ENCODE assay signal across 8 cellular contexts in genomic region chr13:110713981-110714797, GRCh38. TPM values are rescaled to one million over a fixed set of nuclear protein-coding genes. Genes with fewer than 3 reads are reported as not detected.
DNase-seq lines count a peak whose midpoint lies in the region; ATAC-seq, FAIRE-seq and TF ChIP-seq lines count a peak whose summit lies in the region.

No MANE protein-coding gene starts in this region.

- H3K4me3 ChIP-seq in GM06990 (replicated peaks; ENCODE audit: low read depth, low read length) (peak overlapping the region; percentile 82), H1 (ENCODE audit: extremely low read depth in 1 of 4, insufficient read depth in 2 of 4, low read depth in 3 of 4, low read length in 4 of 4) (peak overlapping the region; percentile 73 to 98 (median 82)), mucosa of descending colon (peak overlapping the region; percentile 58)

- DNase-seq in GM06990 (ENCODE audit: extremely low read depth, insufficient read length), result peak; percentile 80
- peak; percentile 11 for DNase-seq in NCI-H146 treated with DMSO at 0.1 percent for 48 hours (lab: John Stamatoyannopoulos, UW; ENCODE audit: unreplicated experiment)
- DNase-seq in activated CD8-positive, alpha-beta memory T cell treated with anti-CD3 and anti-CD28 coated beads for 48 hours (ENCODE audit: low read depth in 2 of 3, low spot score in 2 of 3), result peak in 2 of 3 experiments; percentile 38 to 40
- peak in 1 of 2 experiments; percentile 56 for DNase-seq in H1 (ENCODE audit: low read depth in 1 of 2, low spot score in 2 of 2)
- peak; percentile 73 to 85 (median 74) for DNase-seq in mucosa of descending colon
- DNase-seq in stimulated activated CD8-positive, alpha-beta memory T cell treated with anti-CD3 and anti-CD28 coated beads, Interleukin-2, amount 100 ng/mL, for 48 hours (ENCODE audit: low read depth in 2 of 2), result peak; percentile 45 to 47
- no peak for DNase-seq in amniotic stem cell (lab: John Stamatoyannopoulos, UW)

- peaks cover 2% of the 10 kb centered on the region for H3K36me3 ChIP-seq in GM06990 (ENCODE audit: control insufficient read depth, insufficient read depth, low read length)
- peaks cover 0 to 3% (median under 1%) of the 10 kb centered on the region in 4 experiments; a peak in 3 of 8 replicates for H3K36me3 ChIP-seq in H1 (ENCODE audit: control insufficient read depth in 2 of 4, insufficient read depth in 4 of 4, low read length in 3 of 4)
- H3K36me3 ChIP-seq in mucosa of descending colon (ENCODE audit: low read depth), result peaks cover 6% of the 10 kb centered on the region

- no peak overlapping the region for H2BK120ac ChIP-seq in H1 (replicated peaks; ENCODE audit: low read depth, low read length)

- peak overlapping the region; percentile 90 for H3K56ac ChIP-seq in H1 (replicated peaks; ENCODE audit: insufficient read length, low read depth, low read length)

- H3K14ac ChIP-seq in H1 (ENCODE audit: insufficient read length), result peak overlapping the region; percentile 99

- H2BK5ac ChIP-seq in H1 (ENCODE audit: low read depth, low read length), result peak overlapping the region; percentile 75

- H4K20me1 ChIP-seq in H1 (replicated peaks in 1 of 2; ENCODE audit: control insufficient read depth in 1 of 2, insufficient read depth in 2 of 2, low read length in 2 of 2), result peaks cover 15 to 17% of the 10 kb centered on the region in 2 experiments

- peak overlapping the region; percentile 78 for H4K8ac ChIP-seq in H1 (ENCODE audit: extremely low read depth, insufficient read depth, low read length)

- no peak for TF ChIP-seq EP300 in H1 (IDR thresholded peaks at IDR 0.05; ENCODE audit: borderline replicate concordance in 1 of 2, low read depth in 2 of 2, low read length in 2 of 2)

- H3K9ac ChIP-seq in H1 (replicated peaks in 1 of 4; ENCODE audit: extremely low read depth in 1 of 4, low read depth in 3 of 4, low read length in 3 of 4), result peak overlapping the region; percentile 70 to 93 (median 84)

- H3K23me2 ChIP-seq in H1 (ENCODE audit: low read depth, low read length), result peaks cover 15% of the 10 kb centered on the region

- no peak overlapping the region for H2BK20ac ChIP-seq in H1 (ENCODE audit: low read length)

- peaks cover 27 to 43% of the 10 kb centered on the region in 2 experiments for H3K79me2 ChIP-seq in H1 (ENCODE audit: control insufficient read depth in 1 of 2, insufficient read depth in 2 of 2, low read length in 2 of 2)

- no peak overlapping the region for H2BK12ac ChIP-seq in H1 (ENCODE audit: low read depth, low read length)

- TF ChIP-seq POLR2A in H1 (IDR thresholded peaks at IDR 0.05; ENCODE audit: control extremely low read depth in 1 of 2, low read depth in 2 of 2, low read length in 2 of 2), result no peak

- no peak for TF ChIP-seq RAD21 in H1 (IDR thresholded peaks at IDR 0.05 in 1 of 2, conservative IDR thresholded peaks at IDR 0.05 in 1 of 2; ENCODE audit: low read depth in 2 of 2, low read length in 2 of 2)

- H2AFZ ChIP-seq in H1 (ENCODE audit: low read length), result no peak overlapping the region

- H3K4me1 ChIP-seq in H1 (replicated peaks in 1 of 4; ENCODE audit: control insufficient read depth in 3 of 4, insufficient read depth in 4 of 4, low read length in 3 of 4) (peaks cover 0 to 2% (median 1%) of the 10 kb centered on the region in 4 experiments; a peak in 2 of 7 replicates), mucosa of descending colon (ENCODE audit: low read depth) (peaks cover 10% of the 10 kb centered on the region)

- H3K18ac ChIP-seq in H1 (ENCODE audit: extremely low read depth, low read length), result peak overlapping the region; percentile 78

- WGBS in H1 (ENCODE audit: extremely low coverage in 1 of 2, insufficient coverage in 1 of 2, insufficient read length in 1 of 2, insufficient replicate concordance in 2 of 2, low coverage in 1 of 2, low lambda C conversion rate in 2 of 2, missing lambda C conversion rate in 1 of 2), 2 experiments, result 0% methylated on average over 31 of the region's 86 CpGs; no CpG with 5 or more reads in 1 of the 2 experiments

- no peak overlapping the region for H3K4ac ChIP-seq in H1 (replicated peaks; ENCODE audit: insufficient read length, low read depth, low read length)

- H3K79me1 ChIP-seq in H1 (ENCODE audit: low read depth, low read length), result peaks cover 3% of the 10 kb centered on the region

- intact Hi-C loops in mucosa of descending colon (cut with DNase I, micrococcal nuclease), result loop anchor here in 1 of 2 donors (10.0 kb wide), 1 partner anchor 201 kb away; the partner anchor contains the start of gene ANKRD10

- POLR2A ChIA-PET in H1 (lab: Charles Lee; ENCODE audit: partially characterized antibody), result interaction anchor here (0.7 to 2.9 kb wide), 20 partner anchors 8 to 395 kb away, joined by 3 to 28 read pairs (median 6); partner anchors contain the start of genes ANKRD10 and CARS2

- ATAC-seq in mucosa of descending colon (no peak), HG03139 (IDR thresholded peaks at IDR 0.05; ENCODE audit: unreplicated experiment) (no peak)

- CTCF ChIA-PET in H1 (lab: Charles Lee; ENCODE audit: partially characterized antibody), result interaction anchor here (0.7 kb wide), 1 partner anchor 206 kb away, joined by 3 read pairs; no protein-coding TSS in a partner anchor

- H2AK5ac ChIP-seq in H1 (ENCODE audit: low read depth, low read length), result no peak overlapping the region

- no peaks in the 10 kb centered on the region for H3K9me3 ChIP-seq in H1 (ENCODE audit: insufficient read depth in 2 of 2, low read depth in 1 of 2, low read length in 1 of 2)
- no peaks in the 10 kb centered on the region for H3K9me3 ChIP-seq in mucosa of descending colon

- H4K5ac ChIP-seq in H1 (ENCODE audit: insufficient read length, low read depth, low read length), result peak overlapping the region; percentile 78

- peak overlapping the region; percentile 65 for H3K27ac ChIP-seq in H1 (ENCODE audit: low read depth, low read length)

- TF ChIP-seq CTCF in GM06990 (IDR thresholded peaks at IDR 0.05; ENCODE audit: insufficient read depth, low read length, poor library complexity, severe bottlenecking) (peak; percentile 38), H1 (IDR thresholded peaks at IDR 0.05; ENCODE audit: control extremely low read depth in 1 of 3, insufficient read depth in 1 of 3, low read depth in 1 of 3, low read length in 3 of 3) (peak in 1 of 3 experiments; percentile 6; a peak in 1 of 4 replicates), mucosa of descending colon (IDR thresholded peaks at IDR 0.05) (no peak)

- H2BK15ac ChIP-seq in H1 (ENCODE audit: low read length), result no peak overlapping the region

- H3K4me2 ChIP-seq in H1 (ENCODE audit: insufficient read depth in 1 of 2, low read depth in 2 of 2, low read length in 2 of 2), result peak overlapping the region; percentile 81 to 82

- FAIRE-seq in H1 (lab: Jason Lieb, UNC), result no peak

- H4K91ac ChIP-seq in H1 (replicated peaks; ENCODE audit: insufficient read length, low read length), result peak overlapping the region; percentile 74

- no peak overlapping the region for H3K23ac ChIP-seq in H1 (ENCODE audit: insufficient read length)

- H3K27me3 ChIP-seq in GM06990 (replicated peaks; ENCODE audit: control insufficient read depth, insufficient read depth, low read length) (no peaks in the 10 kb centered on the region), H1 (replicated peaks in 1 of 4; ENCODE audit: control insufficient read depth in 3 of 4, extremely low read depth in 1 of 4, insufficient read depth in 3 of 4, low read length in 3 of 4) (no peaks in the 10 kb centered on the region)

TF ChIP-seq in H1, 55 proteins besides CTCF, POLR2A, EP300 and RAD21 (continues in another document):
- TF ChIP-seq JUN (IDR thresholded peaks at IDR 0.05; ENCODE audit: low read depth, low read length), result no peak
- peak; percentile 58 for TF ChIP-seq KDM4A (IDR thresholded peaks at IDR 0.05; ENCODE audit: low read depth, low read length, severe bottlenecking)
- no peak for TF ChIP-seq CEBPB (IDR thresholded peaks at IDR 0.05; ENCODE audit: low read depth, low read length)
- TF ChIP-seq KDM5A (IDR thresholded peaks at IDR 0.05; ENCODE audit: low read length), result no peak
- no peak for TF ChIP-seq ASH2L (IDR thresholded peaks at IDR 0.05; ENCODE audit: low read length)
- no peak for TF ChIP-seq TEAD4 (IDR thresholded peaks at IDR 0.05; ENCODE audit: low read depth, low read length)
- TF ChIP-seq BCL11A (IDR thresholded peaks at IDR 0.05; ENCODE audit: low read depth in 2 of 2, low read length in 2 of 2), result no peak
- TF ChIP-seq RBBP5 (IDR thresholded peaks at IDR 0.05; ENCODE audit: borderline replicate concordance, low read depth, low read length), result no peak
- no peak for TF ChIP-seq RFX5 (IDR thresholded peaks at IDR 0.05; ENCODE audit: borderline replicate concordance, low read depth, low read length)
- no peak for TF ChIP-seq CREB1 (IDR thresholded peaks at IDR 0.05)
- TF ChIP-seq MAFK (IDR thresholded peaks at IDR 0.05; ENCODE audit: low read depth, low read length), result no peak
- TF ChIP-seq SIRT6 (IDR thresholded peaks at IDR 0.05; ENCODE audit: low read length), result no peak
- no peak for TF ChIP-seq CBX5 (IDR thresholded peaks at IDR 0.05; ENCODE audit: low read depth, low read length)

RNA-seq across cellular contexts. Expression of gene ING1, which starts 0.7 kb away (rescaled TPM):
- 26.6 and 28.6 TPM in 2 replicates for total RNA-seq in H1 (2021; fragmentation: NEBNext Ultra II Directional; extraction: Animal tissue kit (Norgen Biotek cat#: 25700))
- polyA plus RNA-seq in H1 (2011; rRNA removed), result 22.3 and 30.3 TPM in 2 replicates
- 35.6 TPM for polyA plus RNA-seq in H1 (2011; cell fraction: cytosol; rRNA removed)
- polyA plus RNA-seq in H1 (2011; cell fraction: nucleus; rRNA removed), result 33.9 TPM
- 19.9 to 26.8 TPM (median 26.2 TPM) in 4 replicates for polyA plus RNA-seq in H1 (2012, experiment 1 of 2)
- 8.4 TPM for polyA plus RNA-seq in H1 (2012, experiment 2 of 2)
- 20.2 TPM for polyA plus RNA-seq in H1 (2013, experiment 1 of 2)
- 20.1 TPM for polyA plus RNA-seq in H1 (2013, experiment 2 of 2)
- 10.0 and 11.6 TPM in 2 replicates for polyA minus RNA-seq in H1 (2011; rRNA and poly(A)+ RNA removed)
- 29.4 TPM for polyA minus RNA-seq in H1 (2011; cell fraction: cytosol; rRNA and poly(A)+ RNA removed)
- 20.5 TPM for polyA minus RNA-seq in H1 (2011; cell fraction: nucleus; rRNA and poly(A)+ RNA removed)
- total RNA-seq in mucosa of descending colon, result 10 to 100 TPM; 11.8 to 18.0 (median 13.8) TPM

RNA-seq across cellular contexts. Expression of gene CARS2, which starts 8.3 kb away (rescaled TPM):
- total RNA-seq in H1 (2021; fragmentation: NEBNext Ultra II Directional; extraction: Animal tissue kit (Norgen Biotek cat#: 25700)), result 44.5 and 55.9 TPM in 2 replicates
- 47.7 and 87.9 TPM in 2 replicates for polyA plus RNA-seq in H1 (2011; rRNA removed)
- polyA plus RNA-seq in H1 (2011; cell fraction: cytosol; rRNA removed), result 152 TPM
- 114 TPM for polyA plus RNA-seq in H1 (2011; cell fraction: nucleus; rRNA removed)
- polyA plus RNA-seq in H1 (2012, experiment 1 of 2), result 40.7 to 47.8 TPM (median 43.3 TPM) in 4 replicates
- polyA plus RNA-seq in H1 (2012, experiment 2 of 2), result 35.5 TPM
- 34.4 TPM for polyA plus RNA-seq in H1 (2013, experiment 1 of 2)
- 31.2 TPM for polyA plus RNA-seq in H1 (2013, experiment 2 of 2)
- polyA minus RNA-seq in H1 (2011; rRNA and poly(A)+ RNA removed), result 26.5 and 27.5 TPM in 2 replicates
- polyA minus RNA-seq in H1 (2011; cell fraction: cytosol; rRNA and poly(A)+ RNA removed), result 29.7 TPM
- 54.5 TPM for polyA minus RNA-seq in H1 (2011; cell fraction: nucleus; rRNA and poly(A)+ RNA removed)
- 10 to 100 TPM; 39.8 to 71.4 (median 56.4) TPM for total RNA-seq in mucosa of descending colon
